ENCODE assay signal across 30 cellular contexts in genomic region chrX:108945883-108946523, GRCh38.
DNase-seq lines count a peak whose midpoint lies in the region; ATAC-seq and TF ChIP-seq lines count a peak whose summit lies in the region.
"Had no signal": no experiment of that assay in that cellular context is flagged by ENCODE, and none has a peak within 500 bp of the region (broad histone marks: within the 10 kb centered on the region; RNA-seq: fewer than 3 reads in every experiment).

No MANE protein-coding gene starts in this region.

- no peak for TF ChIP-seq EP300 in gastroesophageal sphincter (IDR thresholded peaks at IDR 0.05)

- H3K4me1 ChIP-seq in foreskin keratinocyte, result no peaks in the 10 kb centered on the region
- H3K4me1 ChIP-seq in gastroesophageal sphincter, result no peaks in the 10 kb centered on the region
- H3K4me1 ChIP-seq: ascending aorta had no signal

- no peaks in the 10 kb centered on the region for H3K27me3 Mint-ChIP-seq in activated CD4-positive, alpha-beta T cell treated with anti-CD3 and anti-CD28 coated beads for 36 hours
- H3K27me3 Mint-ChIP-seq: activated naive CD4-positive, alpha-beta T cell treated with anti-CD3 and anti-CD28 coated beads, Interleukin-2, amount 50 U/mL, for 24 hours; CD4-positive, alpha-beta memory T cell; central memory CD8-positive, alpha-beta T cell; stimulated activated naive CD8-positive, alpha-beta T cell treated with anti-CD3 and anti-CD28 coated beads, Interleukin-15, Interleukin-2, amounts not matched to agents 100 ng/mL and 50 ng/mL, for 24 hours had no signal

- H3K27ac Mint-ChIP-seq in activated CD4-positive, alpha-beta T cell treated with anti-CD3 and anti-CD28 coated beads for 36 hours, result no peak overlapping the region
- H3K27ac Mint-ChIP-seq: activated naive CD4-positive, alpha-beta T cell treated with anti-CD3 and anti-CD28 coated beads, Interleukin-2, amount 50 U/mL, for 24 hours; CD4-positive, alpha-beta memory T cell; progenitor cell of endocrine pancreas; stimulated activated naive CD8-positive, alpha-beta T cell treated with anti-CD3 and anti-CD28 coated beads, Interleukin-15, Interleukin-2, amounts not matched to agents 100 ng/mL and 50 ng/mL, for 24 hours; type B pancreatic cell had no signal

- no peaks in the 10 kb centered on the region for H3K4me1 Mint-ChIP-seq in activated CD4-positive, alpha-beta T cell treated with anti-CD3 and anti-CD28 coated beads for 36 hours
- H3K4me1 Mint-ChIP-seq: activated naive CD4-positive, alpha-beta T cell treated with anti-CD3 and anti-CD28 coated beads, Interleukin-2, amount 50 U/mL, for 24 hours; CD4-positive, alpha-beta memory T cell; central memory CD8-positive, alpha-beta T cell had no signal

- TF ChIP-seq CTCF in foreskin keratinocyte (conservative IDR thresholded peaks at IDR 0.05), result no peak
- TF ChIP-seq CTCF in gastroesophageal sphincter (IDR thresholded peaks at IDR 0.05), result no peak

- DNase-seq in activated CD4-positive, alpha-beta T cell treated with anti-CD3 and anti-CD28 coated beads for 36 hours, result peak; percentile 16
- DNase-seq in activated CD4-positive, alpha-beta T cell treated with anti-CD3 and anti-CD28 coated beads, Interleukin-2, amount 50 U/mL, for 4 hours, result no peak
- DNase-seq in HT-29 (ENCODE audit: low spot score), result peak; percentile 2
- DNase-seq in foreskin keratinocyte, result peak; percentile 1 to 2
- DNase-seq in activated CD8-positive, alpha-beta memory T cell treated with anti-CD3 and anti-CD28 coated beads, Interleukin-2, amount 50 U/mL, for 48 hours, result no peak
- DNase-seq: activated CD4-positive, alpha-beta T cell treated with anti-CD3 and anti-CD28 coated beads, Interleukin-2, amount 50 U/mL, for 48 hours; activated T-cell treated with anti-CD3 and anti-CD28 coated beads, Interleukin-2, amount 50 U/mL, for 1 hour; CD4-positive, alpha-beta memory T cell; DMS153; foreskin melanocyte; GDM1; GOT3; Karpas-422; NCI-H187; NCI-H526 treated with DMSO at 0.1 percent for 48 hours; RPMI8226; SK-N-SH; stimulated activated CD4-positive, alpha-beta T cell treated with anti-CD3 and anti-CD28 coated beads, Interleukin-2, amount 100 ng/mL, for 24 hours had no signal

- H3K9me3 Mint-ChIP-seq in activated CD4-positive, alpha-beta T cell treated with anti-CD3 and anti-CD28 coated beads for 36 hours (ENCODE audit: low read depth), result no peaks in the 10 kb centered on the region
- H3K9me3 Mint-ChIP-seq: activated naive CD4-positive, alpha-beta T cell treated with anti-CD3 and anti-CD28 coated beads, Interleukin-2, amount 50 U/mL, for 24 hours; type B pancreatic cell had no signal

- H3K4me3 Mint-ChIP-seq in activated CD4-positive, alpha-beta T cell treated with anti-CD3 and anti-CD28 coated beads for 36 hours, result no peak overlapping the region
- H3K4me3 Mint-ChIP-seq: activated naive CD4-positive, alpha-beta T cell treated with anti-CD3 and anti-CD28 coated beads, Interleukin-2, amount 50 U/mL, for 24 hours; CD4-positive, alpha-beta memory T cell; central memory CD8-positive, alpha-beta T cell; stimulated activated naive CD8-positive, alpha-beta T cell treated with anti-CD3 and anti-CD28 coated beads, Interleukin-15, Interleukin-2, amounts not matched to agents 100 ng/mL and 50 ng/mL, for 24 hours; type B pancreatic cell had no signal

- CTCF ChIA-PET in activated CD4-positive, alpha-beta T cell treated with anti-CD3 and anti-CD28 coated beads for 36 hours (lab: Charles Lee), result no interaction called here

- no peaks in the 10 kb centered on the region for H3K36me3 Mint-ChIP-seq in activated CD4-positive, alpha-beta T cell treated with anti-CD3 and anti-CD28 coated beads for 36 hours (ENCODE audit: low read depth)
- H3K36me3 Mint-ChIP-seq: activated naive CD4-positive, alpha-beta T cell treated with anti-CD3 and anti-CD28 coated beads, Interleukin-2, amount 50 U/mL, for 24 hours; CD4-positive, alpha-beta memory T cell; type B pancreatic cell had no signal

- no peaks in the 10 kb centered on the region for H3K9me3 ChIP-seq in gastroesophageal sphincter
- H3K9me3 ChIP-seq: SK-N-SH had no signal

- ATAC-seq in activated CD4-positive, alpha-beta T cell treated with anti-CD3 and anti-CD28 coated beads for 36 hours, result peak; percentile 60
- ATAC-seq in GM18907 (IDR thresholded peaks at IDR 0.05; ENCODE audit: unreplicated experiment), result peak; percentile 86
- ATAC-seq in foreskin keratinocyte, result peak; percentile 42
- ATAC-seq in HG03025 (IDR thresholded peaks at IDR 0.05; ENCODE audit: low FRiP score, unreplicated experiment), result no peak
- ATAC-seq in gastroesophageal sphincter, result no peak

- no peak overlapping the region for H3K4me3 ChIP-seq in gastroesophageal sphincter
- H3K4me3 ChIP-seq: ascending aorta, lung had no signal

- H3K36me3 ChIP-seq in gastroesophageal sphincter, result no peaks in the 10 kb centered on the region
- H3K36me3 ChIP-seq: ascending aorta had no signal

- H3K27ac ChIP-seq in foreskin keratinocyte (no peak overlapping the region), gastroesophageal sphincter (no peak overlapping the region)
- H3K27ac ChIP-seq: 22Rv1, ascending aorta, VCaP had no signal

- no peak for TF ChIP-seq POLR2A in gastroesophageal sphincter (IDR thresholded peaks at IDR 0.05)

- POLR2A ChIA-PET in activated CD4-positive, alpha-beta T cell treated with anti-CD3 and anti-CD28 coated beads for 36 hours (lab: Charles Lee), result no interaction called here

- intact Hi-C loops in activated CD4-positive, alpha-beta T cell treated with anti-CD3 and anti-CD28 coated beads for 36 hours (cut with DNase I, micrococcal nuclease), result no loop called here

- H3K27me3 ChIP-seq in foreskin keratinocyte (no peaks in the 10 kb centered on the region), gastroesophageal sphincter (no peaks in the 10 kb centered on the region)
- H3K27me3 ChIP-seq: ascending aorta had no signal

- WGBS in gastroesophageal sphincter (ENCODE audit: low coverage in 1 of 2), 2 donors, result no CpG with 5 or more reads among the region's 3 CpGs

Comparison
In these comparisons a context has a peak if more than half of its experiments do, and no peak if none do; other contexts are left out.
1. DNase-seq: peak in activated CD4-positive, alpha-beta T cell treated with anti-CD3 and anti-CD28 coated beads for 36 hours (single experiment), HT-29 (single experiment) and foreskin keratinocyte (2 of 2); none in activated CD4-positive, alpha-beta T cell treated with anti-CD3 and anti-CD28 coated beads, Interleukin-2, amount 50 U/mL, for 4 hours (0 of 2) and activated CD8-positive, alpha-beta memory T cell treated with anti-CD3 and anti-CD28 coated beads, Interleukin-2, amount 50 U/mL, for 48 hours (single experiment).
2. ATAC-seq: peak in activated CD4-positive, alpha-beta T cell treated with anti-CD3 and anti-CD28 coated beads for 36 hours (single experiment), GM18907 (single experiment) and foreskin keratinocyte (single experiment); none in HG03025 (single experiment) and gastroesophageal sphincter (single experiment).